Comparison of ENCODE assay signal across 24 cellular contexts in the genomic region with DNA sequence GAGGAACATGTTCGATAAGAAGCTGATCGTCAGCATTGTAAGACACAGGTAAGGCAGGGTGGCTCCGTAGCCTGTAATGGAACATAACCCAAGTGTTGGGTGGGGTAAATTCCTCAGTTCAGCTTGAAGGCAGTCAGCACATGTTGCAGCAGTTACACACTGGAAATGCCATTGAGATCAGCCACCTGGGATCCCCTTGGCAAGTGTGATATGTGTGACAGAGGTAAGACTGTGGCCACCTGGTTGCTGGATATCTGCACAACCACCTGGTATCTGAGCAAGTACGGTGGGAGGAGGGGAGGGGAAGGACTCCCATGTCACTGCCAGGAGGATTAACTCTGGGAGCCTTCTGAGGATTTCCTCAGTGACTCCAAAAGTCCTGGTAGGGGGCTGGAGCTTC.
"Had no signal": no experiment of that assay in that cellular context is flagged by ENCODE, and none has a peak within 500 bp of the region (broad histone marks: within the 10 kb centered on the region; RNA-seq: fewer than 3 reads in every experiment).

No MANE protein-coding gene starts in this region.

- H3K4me3 ChIP-seq: cardiac muscle cell, ovary, psoas muscle, stomach, transverse colon had no signal

- ATAC-seq: activated CD8-positive, alpha-beta memory T cell treated with anti-CD3 and anti-CD28 coated beads, Interleukin-2, amount 10 ng/mL, durations not matched to agents 7 days and 5 days; activated CD8-positive, alpha-beta T cell treated with anti-CD3 and anti-CD28 coated beads for 36 hours; natural killer cell; psoas muscle; right cardiac atrium; stimulated activated effector memory CD8-positive, alpha-beta T cell treated with anti-CD3 and anti-CD28 coated beads, Interleukin-12 subunit alpha, Interleukin-12 subunit beta, amount 100 ng/mL, for 72 hours; T-helper 17 cell had no signal

- DNase-seq: activated CD4-positive, alpha-beta T cell treated with anti-CD3 and anti-CD28 coated beads, Interleukin-2, amount 10 ng/mL, durations not matched to agents 7 days and 5 days; activated CD8-positive, alpha-beta memory T cell treated with anti-CD3 and anti-CD28 coated beads, Interleukin-2, amount 10 ng/mL, durations not matched to agents 7 days and 5 days; activated CD8-positive, alpha-beta T cell treated with anti-CD3 and anti-CD28 coated beads for 36 hours; activated effector memory CD4-positive, alpha-beta T cell treated with anti-CD3 and anti-CD28 coated beads, Interleukin-2, amount 50 U/mL, for 16 hours; activated naive CD4-positive, alpha-beta T cell treated with anti-CD3 and anti-CD28 coated beads, Interleukin-2, amount 10 ng/mL, durations not matched to agents 7 days and 5 days; activated T-cell treated with anti-CD3 and anti-CD28 coated beads for 4 hours; amygdala; erythroblast; foreskin melanocyte; glutamatergic neuron; hippocampal formation; midbrain; natural killer cell; ovary; psoas muscle; right cardiac atrium; stimulated activated CD4-positive, alpha-beta T cell treated with anti-CD3 and anti-CD28 coated beads, Interleukin-2, amount 100 ng/mL, for 24 hours; stomach; SW 1271; T-helper 17 cell; transverse colon had no signal

- H3K27me3 ChIP-seq: neutrophil, ovary, stomach, transverse colon had no signal

- H3K36me3 ChIP-seq: cardiac muscle cell, neutrophil, ovary, stomach, transverse colon had no signal
